In genomic region chr19:14405758-14406644, GRCh38 we compare ENCODE assay signal across 8 cellular contexts. TPM values are rescaled to one million over a fixed set of nuclear protein-coding genes. Genes with fewer than 3 reads are reported as not detected.
DNase-seq lines count a peak whose midpoint lies in the region; ATAC-seq and TF ChIP-seq lines count a peak whose summit lies in the region.

No MANE protein-coding gene starts in this region.

- CTCF ChIA-PET in activated CD8-positive, alpha-beta T cell treated with anti-CD3 and anti-CD28 coated beads for 36 hours (lab: Charles Lee) = interaction anchor here (0.6 to 5.2 kb wide), 29 partner anchors 9 to 419 kb away, joined by 3 to 82 read pairs (median 4); partner anchors contain the start of genes ADGRE5, ASF1B, DDX39A and PKN1

- TF ChIP-seq CTCF in activated CD8-positive, alpha-beta T cell treated with anti-CD3 and anti-CD28 coated beads for 36 hours (IDR thresholded peaks at IDR 0.05) = peak; percentile 90
- TF ChIP-seq CTCF in lower lobe of right lung (IDR thresholded peaks at IDR 0.05) = peak; percentile 96

- H3K9me3 ChIP-seq in ectodermal cell (ENCODE audit: control insufficient read depth, low read length) (no peaks in the 10 kb centered on the region), lower lobe of right lung (no peaks in the 10 kb centered on the region)

- H3K4me1 ChIP-seq in ectodermal cell (ENCODE audit: control insufficient read depth, insufficient read depth, low read length) (no peaks in the 10 kb centered on the region), lower lobe of right lung (peaks cover 21% of the 10 kb centered on the region)

- no peaks in the 10 kb centered on the region for H3K9me3 Mint-ChIP-seq in activated CD8-positive, alpha-beta T cell treated with anti-CD3 and anti-CD28 coated beads for 36 hours

- H3K27ac ChIP-seq in ectodermal cell (ENCODE audit: insufficient read depth, low read depth, low read length, poor library complexity, severe bottlenecking) = peak overlapping the region; percentile 60
- peak overlapping the region; percentile 61 for H3K27ac ChIP-seq in lower lobe of right lung

- peak overlapping the region; percentile 66 for H3K27ac Mint-ChIP-seq in activated CD8-positive, alpha-beta T cell treated with anti-CD3 and anti-CD28 coated beads for 36 hours

- peaks cover 84% of the 10 kb centered on the region for H3K36me3 Mint-ChIP-seq in activated CD8-positive, alpha-beta T cell treated with anti-CD3 and anti-CD28 coated beads for 36 hours (ENCODE audit: low read depth)

- H3K4me3 ChIP-seq in ectodermal cell (ENCODE audit: insufficient read depth, low read depth, low read length) = peak overlapping the region; percentile 39
- H3K4me3 ChIP-seq in lower lobe of right lung = peak overlapping the region; percentile 33

- DNase-seq in A172 (ENCODE audit: low spot score) = peak; percentile 84
- DNase-seq in NCI-H774 (lab: John Stamatoyannopoulos, UW) = peak; percentile 89
- DNase-seq in activated CD8-positive, alpha-beta T cell treated with anti-CD3 and anti-CD28 coated beads for 36 hours = peak; percentile 93
- peak; percentile 91 for DNase-seq in lower lobe of right lung
- DNase-seq in stimulated activated CD4-positive, alpha-beta T cell treated with anti-CD3 and anti-CD28 coated beads, TNF-alpha, amount 100 ng/mL, for 4 hours (ENCODE audit: low read depth in 3 of 3) = peak; percentile 79 to 83 (median 81)

- intact Hi-C loops in activated CD8-positive, alpha-beta T cell treated with anti-CD3 and anti-CD28 coated beads for 36 hours (cut with micrococcal nuclease) = loop anchor here (5.0 kb wide), 1 partner anchor 39 kb away; no protein-coding TSS in a partner anchor
- intact Hi-C loops in lower lobe of right lung (cut with DNase I) = no loop called here

- H3K27me3 Mint-ChIP-seq in activated CD8-positive, alpha-beta T cell treated with anti-CD3 and anti-CD28 coated beads for 36 hours = no peaks in the 10 kb centered on the region

- peak overlapping the region; percentile 26 for H3K4me3 Mint-ChIP-seq in activated CD8-positive, alpha-beta T cell treated with anti-CD3 and anti-CD28 coated beads for 36 hours

- 10% methylated on average over 61 of the region's 61 CpGs for WGBS in ectodermal cell, 2 experiments

- H3K27me3 ChIP-seq in ectodermal cell (ENCODE audit: control insufficient read depth, insufficient read depth, low read length, poor library complexity, severe bottlenecking) (no peaks in the 10 kb centered on the region), lower lobe of right lung (ENCODE audit: low read depth) (no peaks in the 10 kb centered on the region)

- H3K4me1 Mint-ChIP-seq in activated CD8-positive, alpha-beta T cell treated with anti-CD3 and anti-CD28 coated beads for 36 hours (ENCODE audit: low read depth) = peaks cover 21% of the 10 kb centered on the region

- TF ChIP-seq POLR2A in GM18526 (IDR thresholded peaks at IDR 0.05; ENCODE audit: extremely low read depth, insufficient read length) = peak; percentile 44

- ATAC-seq in HG03196 (IDR thresholded peaks at IDR 0.05; ENCODE audit: unreplicated experiment) = peak; percentile 55
- peak; percentile 84 for ATAC-seq in activated CD8-positive, alpha-beta T cell treated with anti-CD3 and anti-CD28 coated beads for 36 hours
- ATAC-seq in lower lobe of right lung = peak; percentile 87 to 91

- peaks cover 34% of the 10 kb centered on the region for H3K36me3 ChIP-seq in ectodermal cell (ENCODE audit: control insufficient read depth, insufficient read depth, low read length)
- H3K36me3 ChIP-seq in lower lobe of right lung = peaks cover 100% of the 10 kb centered on the region

- POLR2A ChIA-PET in activated CD8-positive, alpha-beta T cell treated with anti-CD3 and anti-CD28 coated beads for 36 hours (lab: Charles Lee) = interaction anchor here (0.6 to 9.4 kb wide), 15 partner anchors 9 to 273 kb away, joined by 3 to 168 read pairs (median 9); partner anchors contain the start of genes ADGRE5 and DDX39A

RNA-seq across cellular contexts. Expression of gene DDX39A, which starts 13.1 kb away (rescaled TPM):
- total RNA-seq in A172 (2014; rRNA removed; shearing (Covaris generic)) = 312 and 320 TPM in 2 replicates
- 100 to 1,000 TPM; 217 to 226 TPM for total RNA-seq in activated CD8-positive, alpha-beta T cell treated with anti-CD3 and anti-CD28 coated beads for 36 hours
- 95.5 TPM for polyA plus RNA-seq in ectodermal cell (2013, experiment 1 of 4)
- 91.5 TPM for polyA plus RNA-seq in ectodermal cell (2013, experiment 2 of 4)
- polyA plus RNA-seq in ectodermal cell (2013, experiment 3 of 4) = 78.7 TPM
- 76.2 TPM for polyA plus RNA-seq in ectodermal cell (2013, experiment 4 of 4)
- total RNA-seq in lower lobe of right lung = 59.3 TPM

RNA-seq across cellular contexts. Expression of gene ADGRE5, which starts 24.8 kb away (rescaled TPM):
- 72.8 and 74.8 TPM in 2 replicates for total RNA-seq in A172 (2014; rRNA removed; shearing (Covaris generic))
- total RNA-seq in activated CD8-positive, alpha-beta T cell treated with anti-CD3 and anti-CD28 coated beads for 36 hours = 100 to 1,000 TPM; 185 to 186 TPM
- 3.4 TPM for polyA plus RNA-seq in ectodermal cell (2013, experiment 1 of 4)
- 2.4 TPM for polyA plus RNA-seq in ectodermal cell (2013, experiment 2 of 4)
- 2.3 TPM for polyA plus RNA-seq in ectodermal cell (2013, experiment 3 of 4)
- polyA plus RNA-seq in ectodermal cell (2013, experiment 4 of 4) = 1.9 TPM
- 239 TPM for total RNA-seq in lower lobe of right lung

RNA-seq across cellular contexts. Expression of gene PKN1, which starts 27.1 kb away (rescaled TPM):
- total RNA-seq in A172 (2014; rRNA removed; shearing (Covaris generic)) = 181 and 208 TPM in 2 replicates
- 100 to 1,000 TPM; 172 to 192 TPM for total RNA-seq in activated CD8-positive, alpha-beta T cell treated with anti-CD3 and anti-CD28 coated beads for 36 hours
- 96.0 TPM for polyA plus RNA-seq in ectodermal cell (2013, experiment 1 of 4)
- 88.5 TPM for polyA plus RNA-seq in ectodermal cell (2013, experiment 2 of 4)
- 75.8 TPM for polyA plus RNA-seq in ectodermal cell (2013, experiment 3 of 4)
- polyA plus RNA-seq in ectodermal cell (2013, experiment 4 of 4) = 81.3 TPM
- 147 TPM for total RNA-seq in lower lobe of right lung

Comparison
In these comparisons a context has a peak if more than half of its experiments do, and no peak if none do; other contexts are left out.
1. Peak in every context shown above with its lines: DNase-seq, ATAC-seq, H3K4me3 ChIP-seq and H3K27ac ChIP-seq.